1 cellular context compared by ENCODE assay signal in the genomic region with DNA sequence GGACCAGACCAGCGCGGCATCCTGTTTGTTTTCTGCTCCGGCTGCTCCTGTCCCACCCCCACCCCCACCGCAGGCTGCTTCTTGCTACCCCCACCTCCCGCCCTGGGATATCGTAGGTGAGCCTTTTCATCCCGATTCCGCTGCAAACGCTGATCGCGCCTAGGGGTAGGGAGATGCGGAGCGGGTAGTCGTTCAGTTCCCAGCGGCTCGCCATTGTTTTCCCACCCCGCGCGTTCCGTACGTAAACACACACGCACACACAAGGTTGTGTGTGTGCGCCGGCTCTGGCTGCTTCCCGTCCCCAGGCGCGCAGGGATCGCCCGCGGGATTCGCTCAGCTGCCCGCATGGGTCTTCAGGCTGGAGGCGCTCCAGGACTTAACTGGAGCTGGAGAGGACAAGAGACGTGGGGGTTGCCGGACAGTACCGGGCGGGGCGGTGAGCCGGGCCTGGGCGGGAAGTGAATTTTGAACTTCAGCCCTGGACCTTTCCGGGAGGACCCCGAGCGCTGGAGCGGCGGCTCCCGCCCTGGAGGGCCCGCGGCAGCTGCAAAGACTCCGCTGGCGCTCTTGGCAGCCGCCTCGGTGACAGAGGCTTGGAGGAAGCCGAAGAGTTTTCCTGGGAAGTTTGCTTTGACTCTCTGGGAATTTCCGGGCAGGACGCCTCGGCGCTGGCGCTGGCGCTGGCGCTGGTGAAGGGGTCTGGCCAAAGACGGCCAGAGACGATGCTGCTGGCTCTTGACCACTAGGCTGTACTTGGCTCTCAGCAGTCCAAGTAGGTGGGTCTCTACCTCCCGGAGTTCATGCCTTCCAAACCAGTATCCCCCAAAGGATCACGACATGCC.
A peak's percentile ranks its signal among the peaks of the same experiment; 100 is the strongest.
TF ChIP-seq lines count a peak whose summit lies in the region.

No MANE protein-coding gene starts in this region.

TF ChIP-seq in HepG2, 621 proteins besides CTCF, POLR2A, EP300 and RAD21 (continued from another document and continues in another):
- TF ChIP-seq, protein P1, sequence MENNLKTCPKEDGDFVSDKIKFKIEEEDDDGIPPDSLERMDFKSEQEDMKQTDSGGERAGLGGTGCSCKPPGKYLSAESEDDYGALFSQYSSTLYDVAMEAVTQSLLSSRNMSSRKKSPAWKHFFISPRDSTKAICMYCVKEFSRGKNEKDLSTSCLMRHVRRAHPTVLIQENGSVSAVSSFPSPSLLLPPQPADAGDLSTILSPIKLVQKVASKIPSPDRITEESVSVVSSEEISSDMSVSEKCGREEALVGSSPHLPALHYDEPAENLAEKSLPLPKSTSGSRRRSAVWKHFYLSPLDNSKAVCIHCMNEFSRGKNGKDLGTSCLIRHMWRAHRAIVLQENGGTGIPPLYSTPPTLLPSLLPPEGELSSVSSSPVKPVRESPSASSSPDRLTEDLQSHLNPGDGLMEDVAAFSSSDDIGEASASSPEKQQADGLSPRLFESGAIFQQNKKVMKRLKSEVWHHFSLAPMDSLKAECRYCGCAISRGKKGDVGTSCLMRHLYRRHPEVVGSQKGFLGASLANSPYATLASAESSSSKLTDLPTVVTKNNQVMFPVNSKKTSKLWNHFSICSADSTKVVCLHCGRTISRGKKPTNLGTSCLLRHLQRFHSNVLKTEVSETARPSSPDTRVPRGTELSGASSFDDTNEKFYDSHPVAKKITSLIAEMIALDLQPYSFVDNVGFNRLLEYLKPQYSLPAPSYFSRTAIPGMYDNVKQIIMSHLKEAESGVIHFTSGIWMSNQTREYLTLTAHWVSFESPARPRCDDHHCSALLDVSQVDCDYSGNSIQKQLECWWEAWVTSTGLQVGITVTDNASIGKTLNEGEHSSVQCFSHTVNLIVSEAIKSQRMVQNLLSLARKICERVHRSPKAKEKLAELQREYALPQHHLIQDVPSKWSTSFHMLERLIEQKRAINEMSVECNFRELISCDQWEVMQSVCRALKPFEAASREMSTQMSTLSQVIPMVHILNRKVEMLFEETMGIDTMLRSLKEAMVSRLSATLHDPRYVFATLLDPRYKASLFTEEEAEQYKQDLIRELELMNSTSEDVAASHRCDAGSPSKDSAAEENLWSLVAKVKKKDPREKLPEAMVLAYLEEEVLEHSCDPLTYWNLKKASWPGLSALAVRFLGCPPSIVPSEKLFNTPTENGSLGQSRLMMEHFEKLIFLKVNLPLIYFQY (CRISPR knock-in tag; IDR thresholded peaks at IDR 0.05; ENCODE audit: borderline replicate concordance) = peak; percentile 81; the same call in 1 of the 2 replicates
- TF ChIP-seq CHCHD3 (CRISPR knock-in tag; IDR thresholded peaks at IDR 0.05) = 0 out of 2 replicates have a peak, but pooled peaks have one; percentile 52
- TF ChIP-seq, protein P2, sequence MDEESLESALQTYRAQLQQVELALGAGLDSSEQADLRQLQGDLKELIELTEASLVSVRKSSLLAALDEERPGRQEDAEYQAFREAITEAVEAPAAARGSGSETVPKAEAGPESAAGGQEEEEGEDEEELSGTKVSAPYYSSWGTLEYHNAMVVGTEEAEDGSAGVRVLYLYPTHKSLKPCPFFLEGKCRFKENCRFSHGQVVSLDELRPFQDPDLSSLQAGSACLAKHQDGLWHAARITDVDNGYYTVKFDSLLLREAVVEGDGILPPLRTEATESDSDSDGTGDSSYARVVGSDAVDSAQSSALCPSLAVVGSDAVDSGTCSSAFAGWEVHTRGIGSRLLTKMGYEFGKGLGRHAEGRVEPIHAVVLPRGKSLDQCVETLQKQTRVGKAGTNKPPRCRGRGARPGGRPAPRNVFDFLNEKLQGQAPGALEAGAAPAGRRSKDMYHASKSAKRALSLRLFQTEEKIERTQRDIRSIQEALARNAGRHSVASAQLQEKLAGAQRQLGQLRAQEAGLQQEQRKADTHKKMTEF (CRISPR knock-in tag; IDR thresholded peaks at IDR 0.05) = peak; percentile 54; the same call in 1 of the 2 replicates
- TF ChIP-seq ZNF644 (CRISPR knock-in tag; IDR thresholded peaks at IDR 0.05; ENCODE audit: low read depth) = no peak
- 0 out of 2 replicates have a peak, but pooled peaks have one; percentile 33 for TF ChIP-seq NFYC (CRISPR knock-in tag; IDR thresholded peaks at IDR 0.05)
- no peak for TF ChIP-seq ZNF34 (CRISPR knock-in tag; IDR thresholded peaks at IDR 0.05; ENCODE audit: borderline replicate concordance)
- TF ChIP-seq SP1 (IDR thresholded peaks at IDR 0.05) = no peak
- TF ChIP-seq SP1 (CRISPR knock-in tag; IDR thresholded peaks at IDR 0.05) = peak; percentile 41
- TF ChIP-seq CCDC6 (CRISPR knock-in tag; IDR thresholded peaks at IDR 0.05) = no peak; the same call in 1 of the 2 replicates
- TF ChIP-seq ZNF792 (CRISPR knock-in tag; IDR thresholded peaks at IDR 0.05) = 0 out of 2 replicates have a peak, but pooled peaks have one; percentile 43
- no peak; the same call in 1 of the 2 replicates for TF ChIP-seq MTF2 (CRISPR knock-in tag; IDR thresholded peaks at IDR 0.05; ENCODE audit: borderline replicate concordance)
- TF ChIP-seq, protein P3, sequence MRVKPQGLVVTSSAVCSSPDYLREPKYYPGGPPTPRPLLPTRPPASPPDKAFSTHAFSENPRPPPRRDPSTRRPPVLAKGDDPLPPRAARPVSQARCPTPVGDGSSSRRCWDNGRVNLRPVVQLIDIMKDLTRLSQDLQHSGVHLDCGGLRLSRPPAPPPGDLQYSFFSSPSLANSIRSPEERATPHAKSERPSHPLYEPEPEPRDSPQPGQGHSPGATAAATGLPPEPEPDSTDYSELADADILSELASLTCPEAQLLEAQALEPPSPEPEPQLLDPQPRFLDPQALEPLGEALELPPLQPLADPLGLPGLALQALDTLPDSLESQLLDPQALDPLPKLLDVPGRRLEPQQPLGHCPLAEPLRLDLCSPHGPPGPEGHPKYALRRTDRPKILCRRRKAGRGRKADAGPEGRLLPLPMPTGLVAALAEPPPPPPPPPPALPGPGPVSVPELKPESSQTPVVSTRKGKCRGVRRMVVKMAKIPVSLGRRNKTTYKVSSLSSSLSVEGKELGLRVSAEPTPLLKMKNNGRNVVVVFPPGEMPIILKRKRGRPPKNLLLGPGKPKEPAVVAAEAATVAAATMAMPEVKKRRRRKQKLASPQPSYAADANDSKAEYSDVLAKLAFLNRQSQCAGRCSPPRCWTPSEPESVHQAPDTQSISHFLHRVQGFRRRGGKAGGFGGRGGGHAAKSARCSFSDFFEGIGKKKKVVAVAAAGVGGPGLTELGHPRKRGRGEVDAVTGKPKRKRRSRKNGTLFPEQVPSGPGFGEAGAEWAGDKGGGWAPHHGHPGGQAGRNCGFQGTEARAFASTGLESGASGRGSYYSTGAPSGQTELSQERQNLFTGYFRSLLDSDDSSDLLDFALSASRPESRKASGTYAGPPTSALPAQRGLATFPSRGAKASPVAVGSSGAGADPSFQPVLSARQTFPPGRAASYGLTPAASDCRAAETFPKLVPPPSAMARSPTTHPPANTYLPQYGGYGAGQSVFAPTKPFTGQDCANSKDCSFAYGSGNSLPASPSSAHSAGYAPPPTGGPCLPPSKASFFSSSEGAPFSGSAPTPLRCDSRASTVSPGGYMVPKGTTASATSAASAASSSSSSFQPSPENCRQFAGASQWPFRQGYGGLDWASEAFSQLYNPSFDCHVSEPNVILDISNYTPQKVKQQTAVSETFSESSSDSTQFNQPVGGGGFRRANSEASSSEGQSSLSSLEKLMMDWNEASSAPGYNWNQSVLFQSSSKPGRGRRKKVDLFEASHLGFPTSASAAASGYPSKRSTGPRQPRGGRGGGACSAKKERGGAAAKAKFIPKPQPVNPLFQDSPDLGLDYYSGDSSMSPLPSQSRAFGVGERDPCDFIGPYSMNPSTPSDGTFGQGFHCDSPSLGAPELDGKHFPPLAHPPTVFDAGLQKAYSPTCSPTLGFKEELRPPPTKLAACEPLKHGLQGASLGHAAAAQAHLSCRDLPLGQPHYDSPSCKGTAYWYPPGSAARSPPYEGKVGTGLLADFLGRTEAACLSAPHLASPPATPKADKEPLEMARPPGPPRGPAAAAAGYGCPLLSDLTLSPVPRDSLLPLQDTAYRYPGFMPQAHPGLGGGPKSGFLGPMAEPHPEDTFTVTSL (CRISPR knock-in tag; IDR thresholded peaks at IDR 0.05; ENCODE audit: borderline replicate concordance) = peak; percentile 54; the same call in 1 of the 2 replicates
- TF ChIP-seq XRCC5 (optimal IDR thresholded peaks at IDR 0.05; ENCODE audit: low read length) = no peak
- peak; percentile 8; the same call in 1 of the 2 replicates for TF ChIP-seq ZNF121 (CRISPR knock-in tag; IDR thresholded peaks at IDR 0.05)
- peak; percentile 78; the same call in 1 of the 2 replicates for TF ChIP-seq ZNF335 (CRISPR knock-in tag; IDR thresholded peaks at IDR 0.05)
- TF ChIP-seq KLF6 (CRISPR knock-in tag; IDR thresholded peaks at IDR 0.05) = no peak
- no peak for TF ChIP-seq ZNF670 (CRISPR knock-in tag; IDR thresholded peaks at IDR 0.05; ENCODE audit: borderline replicate concordance)
- peak; percentile 44 for TF ChIP-seq ZNF746 (CRISPR knock-in tag; IDR thresholded peaks at IDR 0.05)
- TF ChIP-seq ZNF260 (CRISPR knock-in tag; IDR thresholded peaks at IDR 0.05; ENCODE audit: borderline replicate concordance, low read depth) = no peak
- peak; percentile 65 for TF ChIP-seq AGO2 (optimal IDR thresholded peaks at IDR 0.05; ENCODE audit: low read depth, low read length)
- TF ChIP-seq STAG1 (CRISPR knock-in tag; IDR thresholded peaks at IDR 0.05) = peak; percentile 71
- TF ChIP-seq, protein P4, sequence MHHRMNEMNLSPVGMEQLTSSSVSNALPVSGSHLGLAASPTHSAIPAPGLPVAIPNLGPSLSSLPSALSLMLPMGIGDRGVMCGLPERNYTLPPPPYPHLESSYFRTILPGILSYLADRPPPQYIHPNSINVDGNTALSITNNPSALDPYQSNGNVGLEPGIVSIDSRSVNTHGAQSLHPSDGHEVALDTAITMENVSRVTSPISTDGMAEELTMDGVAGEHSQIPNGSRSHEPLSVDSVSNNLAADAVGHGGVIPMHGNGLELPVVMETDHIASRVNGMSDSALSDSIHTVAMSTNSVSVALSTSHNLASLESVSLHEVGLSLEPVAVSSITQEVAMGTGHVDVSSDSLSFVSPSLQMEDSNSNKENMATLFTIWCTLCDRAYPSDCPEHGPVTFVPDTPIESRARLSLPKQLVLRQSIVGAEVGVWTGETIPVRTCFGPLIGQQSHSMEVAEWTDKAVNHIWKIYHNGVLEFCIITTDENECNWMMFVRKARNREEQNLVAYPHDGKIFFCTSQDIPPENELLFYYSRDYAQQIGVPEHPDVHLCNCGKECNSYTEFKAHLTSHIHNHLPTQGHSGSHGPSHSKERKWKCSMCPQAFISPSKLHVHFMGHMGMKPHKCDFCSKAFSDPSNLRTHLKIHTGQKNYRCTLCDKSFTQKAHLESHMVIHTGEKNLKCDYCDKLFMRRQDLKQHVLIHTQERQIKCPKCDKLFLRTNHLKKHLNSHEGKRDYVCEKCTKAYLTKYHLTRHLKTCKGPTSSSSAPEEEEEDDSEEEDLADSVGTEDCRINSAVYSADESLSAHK (CRISPR knock-in tag; IDR thresholded peaks at IDR 0.05; ENCODE audit: borderline replicate concordance) = no peak
- TF ChIP-seq ZBTB21 (CRISPR knock-in tag; IDR thresholded peaks at IDR 0.05) = no peak
- 0 out of 2 replicates have a peak, but pooled peaks have one; percentile 50 for TF ChIP-seq NCOA2 (CRISPR knock-in tag; IDR thresholded peaks at IDR 0.05)
- peak; percentile 51; the same call in 1 of the 2 replicates for TF ChIP-seq NR2F6 (IDR thresholded peaks at IDR 0.05)
- TF ChIP-seq NR2F6 (CRISPR knock-in tag; IDR thresholded peaks at IDR 0.05) = peak; percentile 48
- TF ChIP-seq CHD4 (IDR thresholded peaks at IDR 0.05; ENCODE audit: borderline replicate concordance, low read length) = no peak
- peak; percentile 36; the same call in 1 of the 2 replicates for TF ChIP-seq ZNF768 (CRISPR knock-in tag; IDR thresholded peaks at IDR 0.05)
- TF ChIP-seq CREB3 (CRISPR knock-in tag; IDR thresholded peaks at IDR 0.05) = no peak
- TF ChIP-seq SRSF1 (optimal IDR thresholded peaks at IDR 0.05; ENCODE audit: low read depth, low read length) = peak; percentile 57
- peak; percentile 82 for TF ChIP-seq ZBTB7B (CRISPR knock-in tag; IDR thresholded peaks at IDR 0.05)
- TF ChIP-seq ZNF841 (CRISPR knock-in tag; IDR thresholded peaks at IDR 0.05; ENCODE audit: borderline replicate concordance) = no peak
- TF ChIP-seq ZNF598 (CRISPR knock-in tag; IDR thresholded peaks at IDR 0.05; ENCODE audit: borderline replicate concordance) = 0 out of 2 replicates have a peak, but pooled peaks have one; percentile 33
- 0 out of 2 replicates have a peak, but pooled peaks have one; percentile 31 for TF ChIP-seq ZBTB8A (CRISPR knock-in tag; IDR thresholded peaks at IDR 0.05; ENCODE audit: borderline replicate concordance, low read depth)
- peak; percentile 65 for TF ChIP-seq SALL1 (CRISPR knock-in tag; IDR thresholded peaks at IDR 0.05)
- 0 out of 2 replicates have a peak, but pooled peaks have one; percentile 13 for TF ChIP-seq ZNF572 (CRISPR knock-in tag; IDR thresholded peaks at IDR 0.05)
- no peak for TF ChIP-seq TCF12 (IDR thresholded peaks at IDR 0.05)
- TF ChIP-seq TCF12 (CRISPR knock-in tag; IDR thresholded peaks at IDR 0.05) = no peak
- TF ChIP-seq HOXA9 (CRISPR knock-in tag; IDR thresholded peaks at IDR 0.05; ENCODE audit: borderline replicate concordance) = no peak
- TF ChIP-seq JUNB (CRISPR knock-in tag; IDR thresholded peaks at IDR 0.05; ENCODE audit: borderline replicate concordance) = no peak
- TF ChIP-seq, protein P5, sequence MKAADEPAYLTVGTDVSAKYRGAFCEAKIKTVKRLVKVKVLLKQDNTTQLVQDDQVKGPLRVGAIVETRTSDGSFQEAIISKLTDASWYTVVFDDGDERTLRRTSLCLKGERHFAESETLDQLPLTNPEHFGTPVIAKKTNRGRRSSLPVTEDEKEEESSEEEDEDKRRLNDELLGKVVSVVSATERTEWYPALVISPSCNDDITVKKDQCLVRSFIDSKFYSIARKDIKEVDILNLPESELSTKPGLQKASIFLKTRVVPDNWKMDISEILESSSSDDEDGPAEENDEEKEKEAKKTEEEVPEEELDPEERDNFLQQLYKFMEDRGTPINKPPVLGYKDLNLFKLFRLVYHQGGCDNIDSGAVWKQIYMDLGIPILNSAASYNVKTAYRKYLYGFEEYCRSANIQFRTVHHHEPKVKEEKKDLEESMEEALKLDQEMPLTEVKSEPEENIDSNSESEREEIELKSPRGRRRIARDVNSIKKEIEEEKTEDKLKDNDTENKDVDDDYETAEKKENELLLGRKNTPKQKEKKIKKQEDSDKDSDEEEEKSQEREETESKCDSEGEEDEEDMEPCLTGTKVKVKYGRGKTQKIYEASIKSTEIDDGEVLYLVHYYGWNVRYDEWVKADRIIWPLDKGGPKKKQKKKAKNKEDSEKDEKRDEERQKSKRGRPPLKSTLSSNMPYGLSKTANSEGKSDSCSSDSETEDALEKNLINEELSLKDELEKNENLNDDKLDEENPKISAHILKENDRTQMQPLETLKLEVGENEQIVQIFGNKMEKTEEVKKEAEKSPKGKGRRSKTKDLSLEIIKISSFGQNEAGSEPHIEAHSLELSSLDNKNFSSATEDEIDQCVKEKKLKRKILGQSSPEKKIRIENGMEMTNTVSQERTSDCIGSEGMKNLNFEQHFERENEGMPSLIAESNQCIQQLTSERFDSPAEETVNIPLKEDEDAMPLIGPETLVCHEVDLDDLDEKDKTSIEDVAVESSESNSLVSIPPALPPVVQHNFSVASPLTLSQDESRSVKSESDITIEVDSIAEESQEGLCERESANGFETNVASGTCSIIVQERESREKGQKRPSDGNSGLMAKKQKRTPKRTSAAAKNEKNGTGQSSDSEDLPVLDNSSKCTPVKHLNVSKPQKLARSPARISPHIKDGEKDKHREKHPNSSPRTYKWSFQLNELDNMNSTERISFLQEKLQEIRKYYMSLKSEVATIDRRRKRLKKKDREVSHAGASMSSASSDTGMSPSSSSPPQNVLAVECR (CRISPR knock-in tag; IDR thresholded peaks at IDR 0.05; ENCODE audit: borderline replicate concordance) = peak; percentile 77
